ENCODE assay signal across 34 cellular contexts in the genomic region with DNA sequence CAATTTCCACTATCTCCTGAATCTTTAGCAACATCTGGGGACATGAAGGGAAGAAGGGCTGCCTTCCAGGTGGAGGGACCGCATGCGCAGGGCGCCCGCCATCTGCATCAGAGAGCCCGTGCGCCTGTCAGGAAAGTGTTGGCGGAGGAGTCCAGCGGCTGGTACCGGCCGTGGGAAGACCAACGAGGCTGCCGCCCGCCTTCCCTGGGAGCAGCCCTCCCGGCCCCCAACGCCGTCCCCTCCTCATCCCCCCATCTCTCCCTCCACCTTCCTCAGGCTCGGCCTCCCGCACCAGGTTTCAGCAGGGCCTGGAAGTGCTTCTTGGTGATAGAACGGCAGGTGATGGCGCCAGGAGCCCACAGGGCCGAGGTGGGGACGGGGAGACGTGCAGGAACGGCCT. TPM values are rescaled to one million over a fixed set of nuclear protein-coding genes. Genes with fewer than 3 reads are reported as not detected.
"Had no signal": no experiment of that assay in that cellular context is flagged by ENCODE, and none has a peak within 500 bp of the region (broad histone marks: within the 10 kb centered on the region; RNA-seq: fewer than 3 reads in every experiment).

No MANE protein-coding gene starts in this region.

- H3K9me3 Mint-ChIP-seq: memory B cell; naive thymus-derived CD4-positive, alpha-beta T cell; natural killer cell treated with Interleukin-12 subunit alpha and Interleukin-12 subunit beta and Interleukin-15 and Interleukin-18, amount 100 ng/mL, for 72 hours; stimulated activated naive CD8-positive, alpha-beta T cell treated with anti-CD3 and anti-CD28 coated beads, Interleukin-15, Interleukin-2, amounts not matched to agents 100 ng/mL and 50 ng/mL, for 24 hours had no signal

- ATAC-seq: left cardiac atrium; mucosa of descending colon; naive thymus-derived CD4-positive, alpha-beta T cell; psoas muscle; right lobe of liver had no signal

- H3K27ac Mint-ChIP-seq: natural killer cell treated with Interleukin-12 subunit alpha and Interleukin-12 subunit beta and Interleukin-15 and Interleukin-18, amount 100 ng/mL, for 72 hours; stimulated activated naive CD8-positive, alpha-beta T cell treated with anti-CD3 and anti-CD28 coated beads, Interleukin-15, Interleukin-2, amounts not matched to agents 100 ng/mL and 50 ng/mL, for 24 hours had no signal

- H3K4me3 ChIP-seq: lung, mucosa of descending colon, psoas muscle, right lobe of liver, smooth muscle cell, suprapubic skin, thoracic aorta, tibial artery, vagina had no signal

- H3K4me1 ChIP-seq: parathyroid adenoma, right lobe of liver had no signal

- H2AFZ ChIP-seq: parathyroid adenoma had no signal

- H3K27me3 ChIP-seq: neutrophil, right lobe of liver, suprapubic skin, tibial artery, vagina had no signal

- H3K9ac ChIP-seq: parathyroid adenoma had no signal

- H3K27me3 Mint-ChIP-seq: memory B cell; naive thymus-derived CD4-positive, alpha-beta T cell; natural killer cell treated with Interleukin-12 subunit alpha and Interleukin-12 subunit beta and Interleukin-15 and Interleukin-18, amount 100 ng/mL, for 72 hours; stimulated activated naive CD8-positive, alpha-beta T cell treated with anti-CD3 and anti-CD28 coated beads, Interleukin-15, Interleukin-2, amounts not matched to agents 100 ng/mL and 50 ng/mL, for 24 hours had no signal

- H3K27ac ChIP-seq: neutrophil, parathyroid adenoma, psoas muscle, right lobe of liver, suprapubic skin, thoracic aorta, tibial artery, vagina had no signal

- H3K9me3 ChIP-seq: mucosa of descending colon, neutrophil, psoas muscle, right lobe of liver, suprapubic skin, thoracic aorta, tibial artery, vagina had no signal

- H3K36me3 Mint-ChIP-seq: natural killer cell treated with Interleukin-12 subunit alpha and Interleukin-12 subunit beta and Interleukin-15 and Interleukin-18, amount 100 ng/mL, for 72 hours had no signal

- DNase-seq: hippocampal formation; kidney glomerular epithelial cell; left cardiac atrium; midbrain; mucosa of descending colon; naive thymus-derived CD4-positive, alpha-beta T cell; occipital lobe; psoas muscle; stimulated activated CD4-positive, alpha-beta T cell treated with anti-CD3 and anti-CD28 coated beads, Interleukin-1b, Interleukin-23, amount 100 ng/mL, for 48 hours; stimulated activated CD4-positive, alpha-beta T cell treated with anti-CD3 and anti-CD28 coated beads, Interleukin-4, amount 100 ng/mL, for 1 hour; stimulated activated naive CD4-positive, alpha-beta T cell; tibial artery; trophoblast cell had no signal

- H3K4me2 ChIP-seq: smooth muscle cell had no signal

- H3K4me3 Mint-ChIP-seq: memory B cell; natural killer cell treated with Interleukin-12 subunit alpha and Interleukin-12 subunit beta and Interleukin-15 and Interleukin-18, amount 100 ng/mL, for 72 hours; stimulated activated naive CD8-positive, alpha-beta T cell treated with anti-CD3 and anti-CD28 coated beads, Interleukin-15, Interleukin-2, amounts not matched to agents 100 ng/mL and 50 ng/mL, for 24 hours had no signal

RNA-seq across cellular contexts. Expression of gene CCDC154, which starts 21.7 kb away (rescaled TPM):
- total RNA-seq: smooth muscle cell, vagina had no signal
- polyA plus RNA-seq: naive thymus-derived CD4-positive, alpha-beta T cell had no signal

RNA-seq across cellular contexts. Expression of gene PTX4, which starts 22.7 kb away (rescaled TPM):
- total RNA-seq: left lobe of liver, mucosa of descending colon, myocyte, occipital lobe, osteocyte, right lobe of liver, smooth muscle cell, subcutaneous adipose tissue, suprapubic skin, vagina had no signal
- polyA plus RNA-seq: keratinocyte; liver; naive thymus-derived CD4-positive, alpha-beta T cell; neural cell; smooth muscle cell had no signal

RNA-seq across cellular contexts. Expression of gene PERCC1, which starts 35.2 kb away (rescaled TPM):
- total RNA-seq: left cardiac atrium, left lobe of liver, myocyte, occipital lobe, osteocyte, posterior vena cava, psoas muscle, right lobe of liver, skeletal muscle tissue, smooth muscle cell, subcutaneous adipose tissue, thoracic aorta, ureter, vagina had no signal
- polyA plus RNA-seq: keratinocyte; liver; naive thymus-derived CD4-positive, alpha-beta T cell; neural cell; smooth muscle cell had no signal
